ENCODE assay signal across 26 cellular contexts in genomic region chr1:53931523-53931922, GRCh38. TPM values are rescaled to one million over a fixed set of nuclear protein-coding genes. Genes with fewer than 3 reads are reported as not detected.
DNase-seq lines count a peak whose midpoint lies in the region; ATAC-seq, FAIRE-seq and TF ChIP-seq lines count a peak whose summit lies in the region.
"Had no signal": no experiment of that assay in that cellular context is flagged by ENCODE, and none has a peak within 500 bp of the region (broad histone marks: within the 10 kb centered on the region; RNA-seq: fewer than 3 reads in every experiment).

No MANE protein-coding gene starts in this region.

- TF ChIP-seq CTCF in K562 (IDR thresholded peaks at IDR 0.05 in 2 of 3, conservative IDR thresholded peaks at IDR 0.05 in 1 of 3; ENCODE audit: insufficient read depth in 2 of 3, low read depth in 1 of 3, low read length in 3 of 3) (no peak), pancreas (IDR thresholded peaks at IDR 0.05) (no peak), right atrium auricular region (IDR thresholded peaks at IDR 0.05) (no peak), osteocyte (IDR thresholded peaks at IDR 0.05) (no peak)

- peaks cover 52% of the 10 kb centered on the region for H3K36me3 Mint-ChIP-seq in osteocyte (ENCODE audit: unreplicated experiment)

- H3K27me3 Mint-ChIP-seq in osteocyte (ENCODE audit: unreplicated experiment) = no peaks in the 10 kb centered on the region
- H3K27me3 Mint-ChIP-seq: CD4-positive, alpha-beta memory T cell had no signal

- H3K9me3 ChIP-seq in K562 (replicated peaks; ENCODE audit: control insufficient read depth, insufficient read depth, low read depth, low read length) (peaks cover 12% of the 10 kb centered on the region), pancreas (no peaks in the 10 kb centered on the region), right atrium auricular region (no peaks in the 10 kb centered on the region)

- no TSS peak for BruUV-seq in K562 (replicated peaks; lab: Mats Ljungman, UMichigan)

- no peak for TF ChIP-seq EP300 in K562 (IDR thresholded peaks at IDR 0.05; ENCODE audit: low read length)

- ATAC-seq in K562 = no peak
- ATAC-seq in pancreas = no peak
- ATAC-seq: GM23338, HCT116 had no signal

- TF ChIP-seq POLR2A in K562 (conservative IDR thresholded peaks at IDR 0.05) = no peak

- H3K4me3 Mint-ChIP-seq in osteocyte (ENCODE audit: unreplicated experiment) = no peak overlapping the region
- H3K4me3 Mint-ChIP-seq: GM23338, H9, HFFc6 had no signal

- POLR2A ChIA-PET in K562 (lab: Yijun Ruan, JAX) = interaction anchor here (0.7 to 1.4 kb wide), 2 partner anchors 12 to 14 kb away, joined by 3 to 5 read pairs; no protein-coding TSS in a partner anchor

- in situ Hi-C loops in K562 (cut with MboI) = no loop called here

- no peak overlapping the region for H3K27ac ChIP-seq in K562 (ENCODE audit: extremely low read depth, low read depth, low read length)
- H3K27ac ChIP-seq in pancreas = no peak overlapping the region
- H3K27ac ChIP-seq in right atrium auricular region = no peak overlapping the region

- H3K27me3 ChIP-seq in K562 (ENCODE audit: control insufficient read depth in 2 of 2, insufficient read depth in 2 of 2, low read length in 2 of 2) (no peaks in the 10 kb centered on the region), pancreas (no peaks in the 10 kb centered on the region), right atrium auricular region (no peaks in the 10 kb centered on the region)

- no peak overlapping the region for H3K4me2 ChIP-seq in K562 (ENCODE audit: insufficient read depth, low read length)
- H3K4me2 ChIP-seq: GM23338 had no signal

- CTCF ChIA-PET in K562 (lab: Yijun Ruan, JAX; ENCODE audit: low intra/inter-chr PET ratio) = no interaction called here

- no peaks in the 10 kb centered on the region for H4K20me1 ChIP-seq in K562 (replicated peaks; ENCODE audit: control insufficient read depth, insufficient read depth, low read length)

- H3K79me2 ChIP-seq in K562 (ENCODE audit: control insufficient read depth, insufficient read depth, low read length) = peaks cover 3% of the 10 kb centered on the region; the same call in 1 of the 3 replicates

- 89% methylated on average over 2 of the region's 2 CpGs for WGBS in K562 (ENCODE audit: insufficient coverage, low coverage, missing lambda C conversion rate)
- WGBS in pancreas, 2 donors = 95 to 97% methylated on average over 2 of the region's 2 CpGs

- FAIRE-seq in G401.6 (lab: Jason Lieb, UNC) = peak; percentile 79
- FAIRE-seq in K562 (lab: Jason Lieb, UNC) = no peak
- peak; percentile 61 for FAIRE-seq in islet of Langerhans (lab: Jason Lieb, UNC)
- peak; percentile 53 for FAIRE-seq in pancreas (lab: Jason Lieb, UNC)
- FAIRE-seq: GM12892, GM19239 had no signal

- no peak overlapping the region for H3K9ac ChIP-seq in K562 (ENCODE audit: insufficient read depth in 1 of 2, low read depth in 2 of 2, low read length in 2 of 2)

- H3K4me1 Mint-ChIP-seq in osteocyte (ENCODE audit: unreplicated experiment) = peaks cover 13% of the 10 kb centered on the region
- H3K4me1 Mint-ChIP-seq: GM23338, H9 had no signal

- no peaks in the 10 kb centered on the region for H3K9me1 ChIP-seq in K562 (ENCODE audit: control insufficient read depth, insufficient read depth, low read length)

- no peak for TF ChIP-seq RAD21 in K562 (CRISPR knock-in tag; conservative IDR thresholded peaks at IDR 0.05 in 1 of 2, IDR thresholded peaks at IDR 0.05 in 1 of 2)

- H3K4me3 ChIP-seq in K562 = no peak overlapping the region
- H3K4me3 ChIP-seq in pancreas = no peak overlapping the region
- H3K4me3 ChIP-seq in right atrium auricular region = no peak overlapping the region
- H3K4me3 ChIP-seq: GM23338 had no signal

- DNase-seq in K562 (ENCODE audit: extremely low read depth in 1 of 4, low spot score in 3 of 4) = no peak
- DNase-seq in pancreas = no peak
- no peak for DNase-seq in activated CD4-positive, alpha-beta T cell treated with anti-CD3 and anti-CD28 coated beads, Interleukin-2, amount 50 U/mL, for 48 hours
- no peak for DNase-seq in right atrium auricular region (ENCODE audit: low spot score)
- DNase-seq in osteocyte (ENCODE audit: extremely low spot score, unreplicated experiment) = no peak
- DNase-seq in NCI-H2107 (lab: John Stamatoyannopoulos, UW) = no peak
- DNase-seq: 8988T; C1 segment of cervical spinal cord; Calu3; CD4-positive, alpha-beta memory T cell; COR-L47; DMS53; DMS79 treated with DMSO at 0.1 percent for 48 hours; H9; HFFc6 had no signal

- intact Hi-C loops in K562 (cut with micrococcal nuclease) (no loop called here), pancreas (cut with DNase I) (no loop called here)

- peaks cover 61% of the 10 kb centered on the region for H3K36me3 ChIP-seq in K562 (ENCODE audit: control insufficient read depth, insufficient read depth, low read length)
- H3K36me3 ChIP-seq in pancreas = no peaks in the 10 kb centered on the region
- H3K36me3 ChIP-seq in right atrium auricular region = no peaks in the 10 kb centered on the region

- peaks cover 18% of the 10 kb centered on the region for H3K9me3 Mint-ChIP-seq in osteocyte (ENCODE audit: unreplicated experiment)

- H3K27ac Mint-ChIP-seq in osteocyte (ENCODE audit: unreplicated experiment) = no peak overlapping the region
- H3K27ac Mint-ChIP-seq: CD4-positive, alpha-beta memory T cell; GM23338; H9; HFFc6 had no signal

- H3K4me1 ChIP-seq in K562 (replicated peaks in 1 of 2; ENCODE audit: control insufficient read depth in 2 of 2, insufficient read depth in 2 of 2, low read length in 2 of 2) (no peaks in the 10 kb centered on the region; a peak in 1 of 5 replicates), pancreas (no peaks in the 10 kb centered on the region), right atrium auricular region (no peaks in the 10 kb centered on the region)

- H2AFZ ChIP-seq in K562 (ENCODE audit: low read depth, low read length) = no peak overlapping the region
- H2AFZ ChIP-seq: GM23338 had no signal

RNA-seq across cellular contexts. Expression of gene IFT25, which starts 14.0 kb away (rescaled TPM):
- 66.3 and 178 TPM in 2 replicates for total RNA-seq in K562 (2011; cell fraction: chromatin; rRNA removed; ENCODE audit: low replicate concordance)
- 42.0 and 52.9 TPM in 2 replicates for total RNA-seq in K562 (2011; cell fraction: nucleolus; rRNA removed)
- total RNA-seq in K562 (2011; cell fraction: nucleoplasm; rRNA removed) = 98.8 and 143 TPM in 2 replicates
- 167 and 181 TPM in 2 replicates for total RNA-seq in K562 (2014; rRNA removed)
- total RNA-seq in K562 (2014; rRNA removed; fragmentation: Illumina TruSeq; extraction: Trizol) = 147 and 167 TPM in 2 replicates
- 189 and 209 TPM in 2 replicates for total RNA-seq in K562 (2015; rRNA removed; fragmentation: Illumina TruSeq; extraction: Trizol)
- total RNA-seq in K562 (2021) = 93.6 and 94.4 TPM in 2 replicates
- 110 and 150 TPM in 2 replicates for polyA plus RNA-seq in K562 (2011; rRNA removed)
- polyA plus RNA-seq in K562 (2011; cell fraction: cytosol; rRNA removed) = 16.5 and 38.3 TPM in 2 replicates
- polyA plus RNA-seq in K562 (2011; cell fraction: nucleus; rRNA removed) = 68.4 and 110 TPM in 2 replicates
- polyA plus RNA-seq in K562 (2012) = 81.2 and 153 TPM in 2 replicates
- polyA plus RNA-seq in K562 (2014; fragmentation: Illumina TruSeq; extraction: Trizol) = 153 and 157 TPM in 2 replicates
- polyA plus RNA-seq in K562 (2014; fragmentation: Nextera tagmentation; extraction: Ambion mirVana) = 100 to 1,000 TPM; 168 to 178 TPM
- 202 and 206 TPM in 2 replicates for polyA plus RNA-seq in K562 (2014; rRNA removed)
- polyA minus RNA-seq in K562 (2011; rRNA and poly(A)+ RNA removed) = 39.2 and 55.5 TPM in 2 replicates
- 14.8 and 15.3 TPM in 2 replicates for polyA minus RNA-seq in K562 (2011; cell fraction: cytosol; rRNA and poly(A)+ RNA removed)
- 39.7 and 75.0 TPM in 2 replicates for polyA minus RNA-seq in K562 (2011; cell fraction: nucleus; rRNA and poly(A)+ RNA removed)
- total RNA-seq in pancreas = 10 to 100 TPM in 1 of 6 donors, 1 to 10 TPM in 5; 5.9 to 12.0 (median 8.7) TPM
- polyA plus RNA-seq in pancreas = 10 to 100 TPM in 1 of 2 donors, 1 to 10 TPM in 1; 9.2 to 21.5 TPM
- total RNA-seq in right atrium auricular region = 10 to 100 TPM in 1 of 2 donors, 1 to 10 TPM in 1; 6.5 to 10.1 TPM
- total RNA-seq in osteocyte = 29.2 and 29.9 TPM in 2 replicates

RNA-seq across cellular contexts. Expression of gene LRRC42, which starts 14.6 kb away (rescaled TPM):
- 17.8 and 28.0 TPM in 2 replicates for total RNA-seq in K562 (2011; cell fraction: chromatin; rRNA removed; ENCODE audit: low replicate concordance)
- 12.8 and 13.8 TPM in 2 replicates for total RNA-seq in K562 (2011; cell fraction: nucleolus; rRNA removed)
- total RNA-seq in K562 (2011; cell fraction: nucleoplasm; rRNA removed) = 15.5 and 17.3 TPM in 2 replicates
- total RNA-seq in K562 (2014; rRNA removed) (26.0 and 26.2 TPM in 2 replicates), K562 (2014; rRNA removed; fragmentation: Illumina TruSeq; extraction: Trizol) (39.0 and 45.4 TPM in 2 replicates), K562 (2015; rRNA removed; fragmentation: Illumina TruSeq; extraction: Trizol) (35.0 and 35.5 TPM in 2 replicates), K562 (2021) (40.1 and 42.7 TPM in 2 replicates), pancreas (10 to 100 TPM in 1 of 6 donors, 1 to 10 TPM in 5; 5.7 to 12.4 (median 6.7) TPM), right atrium auricular region (10 to 100 TPM; 10.5 to 10.6 TPM), osteocyte (30.1 and 32.8 TPM in 2 replicates)
- polyA plus RNA-seq in K562 (2011; rRNA removed) (51.9 and 64.1 TPM in 2 replicates), K562 (2014; fragmentation: Illumina TruSeq; extraction: Trizol) (42.0 and 42.9 TPM in 2 replicates), K562 (2014; fragmentation: Nextera tagmentation; extraction: Ambion mirVana) (10 to 100 TPM; 17.3 to 19.1 TPM), K562 (2014; rRNA removed) (33.6 and 35.2 TPM in 2 replicates), pancreas (10 to 100 TPM in 1 of 2 donors, 1 to 10 TPM in 1; 5.2 to 20.5 TPM)
- polyA plus RNA-seq in K562 (2011; cell fraction: cytosol; rRNA removed) = 28.3 and 36.7 TPM in 2 replicates
- 17.0 and 23.4 TPM in 2 replicates for polyA plus RNA-seq in K562 (2011; cell fraction: nucleus; rRNA removed)
- 39.1 and 44.1 TPM in 2 replicates for polyA plus RNA-seq in K562 (2012)
- 39.8 and 45.6 TPM in 2 replicates for polyA minus RNA-seq in K562 (2011; rRNA and poly(A)+ RNA removed)
- polyA minus RNA-seq in K562 (2011; cell fraction: cytosol; rRNA and poly(A)+ RNA removed) = 24.0 and 25.1 TPM in 2 replicates
- polyA minus RNA-seq in K562 (2011; cell fraction: nucleus; rRNA and poly(A)+ RNA removed) = 5.8 and 14.1 TPM in 2 replicates

RNA-seq across cellular contexts. Expression of gene DIO1, which starts 37.5 kb away (rescaled TPM):
- total RNA-seq in K562 (2011; cell fraction: chromatin; rRNA removed; ENCODE audit: low replicate concordance) = not detected in 2 replicates
- not detected in 2 replicates for total RNA-seq in K562 (2011; cell fraction: nucleolus; rRNA removed)
- not detected in 2 replicates for total RNA-seq in K562 (2011; cell fraction: nucleoplasm; rRNA removed)
- total RNA-seq in K562 (2014; rRNA removed) (not detected in 2 replicates), K562 (2014; rRNA removed; fragmentation: Illumina TruSeq; extraction: Trizol) (not detected in 2 replicates), K562 (2015; rRNA removed; fragmentation: Illumina TruSeq; extraction: Trizol) (not detected in 2 replicates), K562 (2021) (not detected in 2 replicates), pancreas (not detected), right atrium auricular region (not detected), osteocyte (not detected in 2 replicates)
- polyA plus RNA-seq in K562 (2011; rRNA removed) (not detected in 2 replicates), K562 (2014; fragmentation: Illumina TruSeq; extraction: Trizol) (not detected in 2 replicates), K562 (2014; fragmentation: Nextera tagmentation; extraction: Ambion mirVana) (not detected), K562 (2014; rRNA removed) (not detected in 2 replicates), pancreas (under 1 TPM in 1 of 2 donors, not detected in 1; 0.09 TPM)
- not detected in 2 replicates for polyA plus RNA-seq in K562 (2011; cell fraction: cytosol; rRNA removed)
- not detected in 2 replicates for polyA plus RNA-seq in K562 (2011; cell fraction: nucleus; rRNA removed)
- 0.07 TPM in 1 of 2 replicates, not detected in the other for polyA plus RNA-seq in K562 (2012)
- not detected in 2 replicates for polyA minus RNA-seq in K562 (2011; rRNA and poly(A)+ RNA removed)
- not detected in 2 replicates for polyA minus RNA-seq in K562 (2011; cell fraction: cytosol; rRNA and poly(A)+ RNA removed)
- polyA minus RNA-seq in K562 (2011; cell fraction: nucleus; rRNA and poly(A)+ RNA removed) = 0.78 TPM in 1 of 2 replicates, not detected in the other
- total RNA-seq: A673; Calu3; CD4-positive, alpha-beta memory T cell; Daoy; G401; GM23338; H4; H9; HFFc6 had no signal
- polyA plus RNA-seq: BJ; CD4-positive, alpha-beta memory T cell had no signal

RNA-seq across cellular contexts. Expression of gene YIPF1, which starts 41.9 kb away (rescaled TPM):
- total RNA-seq in K562 (2011; cell fraction: chromatin; rRNA removed; ENCODE audit: low replicate concordance) = 23.9 and 24.2 TPM in 2 replicates
- total RNA-seq in K562 (2011; cell fraction: nucleolus; rRNA removed) = 24.2 and 25.8 TPM in 2 replicates
- total RNA-seq in K562 (2011; cell fraction: nucleoplasm; rRNA removed) = 26.2 and 36.1 TPM in 2 replicates
- total RNA-seq in K562 (2014; rRNA removed) = 17.8 and 23.8 TPM in 2 replicates
- 21.6 and 23.9 TPM in 2 replicates for total RNA-seq in K562 (2014; rRNA removed; fragmentation: Illumina TruSeq; extraction: Trizol)
- 17.9 and 19.6 TPM in 2 replicates for total RNA-seq in K562 (2015; rRNA removed; fragmentation: Illumina TruSeq; extraction: Trizol)
- total RNA-seq in K562 (2021) = 15.3 and 15.5 TPM in 2 replicates
- 35.6 and 37.5 TPM in 2 replicates for polyA plus RNA-seq in K562 (2011; rRNA removed)
- 27.6 and 37.8 TPM in 2 replicates for polyA plus RNA-seq in K562 (2011; cell fraction: cytosol; rRNA removed)
- polyA plus RNA-seq in K562 (2011; cell fraction: nucleus; rRNA removed) = 19.0 and 21.7 TPM in 2 replicates
- 17.0 and 25.2 TPM in 2 replicates for polyA plus RNA-seq in K562 (2012)
- 25.0 and 27.3 TPM in 2 replicates for polyA plus RNA-seq in K562 (2014; fragmentation: Illumina TruSeq; extraction: Trizol)
- polyA plus RNA-seq in K562 (2014; fragmentation: Nextera tagmentation; extraction: Ambion mirVana) = 10 to 100 TPM; 11.5 to 15.2 TPM
- polyA plus RNA-seq in K562 (2014; rRNA removed) = 19.2 and 21.3 TPM in 2 replicates
- polyA minus RNA-seq in K562 (2011; rRNA and poly(A)+ RNA removed) = 27.7 and 28.8 TPM in 2 replicates
- 8.5 and 12.5 TPM in 2 replicates for polyA minus RNA-seq in K562 (2011; cell fraction: cytosol; rRNA and poly(A)+ RNA removed)
- 4.6 and 7.3 TPM in 2 replicates for polyA minus RNA-seq in K562 (2011; cell fraction: nucleus; rRNA and poly(A)+ RNA removed)
- 10 to 100 TPM in 4 of 6 donors, 1 to 10 TPM in 2; 5.6 to 17.7 (median 10.9) TPM for total RNA-seq in pancreas
- polyA plus RNA-seq in pancreas = 10 to 100 TPM; 10.5 to 16.6 TPM
- 10 to 100 TPM; 14.1 to 17.5 TPM for total RNA-seq in right atrium auricular region
- 25.3 and 25.6 TPM in 2 replicates for total RNA-seq in osteocyte
